In the genomic region with DNA sequence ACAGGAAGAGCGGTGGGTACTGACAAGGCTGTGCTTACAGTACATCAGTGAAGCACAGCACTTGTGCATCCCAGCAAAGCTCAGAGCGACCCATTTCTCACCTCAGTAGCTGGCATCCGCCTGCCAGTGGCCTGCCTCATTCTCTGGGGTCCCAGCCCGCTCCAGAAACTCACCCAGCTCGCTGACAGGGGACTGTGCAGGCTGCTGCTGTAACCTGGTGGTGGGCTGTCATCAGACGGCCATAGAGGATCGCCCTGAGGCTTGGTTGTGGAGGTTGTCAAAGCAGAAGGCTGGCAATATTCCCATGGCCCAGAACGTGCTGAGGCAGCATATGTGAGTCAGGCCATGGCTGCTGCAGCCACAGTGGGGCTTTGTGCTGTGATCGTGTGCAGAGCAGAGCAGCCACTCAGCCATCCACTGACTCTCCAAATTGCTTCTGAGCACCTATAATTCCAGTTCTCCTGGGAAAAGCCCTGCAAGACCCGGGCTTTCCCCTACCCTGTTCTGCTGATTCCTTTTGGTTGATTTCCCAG, we compare ENCODE assay signal across 1 cellular context.
TF ChIP-seq lines count a peak whose summit lies in the region.

No MANE protein-coding gene starts in this region.

TF ChIP-seq in SK-N-SH, 30 proteins besides CTCF, POLR2A, EP300 and RAD21 (continued from another document):
- TF ChIP-seq, protein P1, sequence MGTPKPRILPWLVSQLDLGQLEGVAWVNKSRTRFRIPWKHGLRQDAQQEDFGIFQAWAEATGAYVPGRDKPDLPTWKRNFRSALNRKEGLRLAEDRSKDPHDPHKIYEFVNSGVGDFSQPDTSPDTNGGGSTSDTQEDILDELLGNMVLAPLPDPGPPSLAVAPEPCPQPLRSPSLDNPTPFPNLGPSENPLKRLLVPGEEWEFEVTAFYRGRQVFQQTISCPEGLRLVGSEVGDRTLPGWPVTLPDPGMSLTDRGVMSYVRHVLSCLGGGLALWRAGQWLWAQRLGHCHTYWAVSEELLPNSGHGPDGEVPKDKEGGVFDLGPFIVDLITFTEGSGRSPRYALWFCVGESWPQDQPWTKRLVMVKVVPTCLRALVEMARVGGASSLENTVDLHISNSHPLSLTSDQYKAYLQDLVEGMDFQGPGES (IDR thresholded peaks at IDR 0.05; ENCODE audit: low read depth, low read length): no peak
- TF ChIP-seq, protein P2, sequence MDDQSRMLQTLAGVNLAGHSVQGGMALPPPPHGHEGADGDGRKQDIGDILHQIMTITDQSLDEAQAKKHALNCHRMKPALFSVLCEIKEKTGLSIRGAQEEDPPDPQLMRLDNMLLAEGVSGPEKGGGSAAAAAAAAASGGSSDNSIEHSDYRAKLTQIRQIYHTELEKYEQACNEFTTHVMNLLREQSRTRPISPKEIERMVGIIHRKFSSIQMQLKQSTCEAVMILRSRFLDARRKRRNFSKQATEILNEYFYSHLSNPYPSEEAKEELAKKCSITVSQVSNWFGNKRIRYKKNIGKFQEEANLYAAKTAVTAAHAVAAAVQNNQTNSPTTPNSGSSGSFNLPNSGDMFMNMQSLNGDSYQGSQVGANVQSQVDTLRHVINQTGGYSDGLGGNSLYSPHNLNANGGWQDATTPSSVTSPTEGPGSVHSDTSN (IDR thresholded peaks at IDR 0.05): no peak
